ENCODE assay signal across 1 cellular context in the genomic region with DNA sequence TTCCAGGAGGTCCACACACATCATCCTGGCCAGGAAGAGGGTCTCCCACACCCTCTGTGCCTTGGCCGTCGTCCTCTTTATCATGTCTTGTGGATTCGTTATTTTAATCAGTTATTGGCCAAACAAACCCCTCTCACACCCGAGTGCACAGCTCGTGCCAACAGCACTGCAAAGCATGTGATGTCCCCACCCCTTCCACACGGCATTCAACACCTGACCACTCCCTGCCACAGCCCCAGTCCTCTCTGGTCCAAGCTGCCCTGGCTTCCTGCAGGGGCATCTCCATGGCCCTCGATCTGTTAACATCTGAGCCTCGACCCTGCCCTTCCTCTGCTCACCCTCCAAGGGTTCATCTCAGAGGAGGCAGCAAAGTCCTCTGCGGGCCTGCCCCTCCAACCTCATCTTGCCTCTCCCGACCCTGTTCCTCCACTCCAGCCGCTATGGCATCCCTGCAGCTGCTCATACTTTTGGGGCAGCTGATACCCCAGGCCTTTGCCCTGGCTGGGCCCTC.
TF ChIP-seq lines count a peak whose summit lies in the region.

No MANE protein-coding gene starts in this region.

TF ChIP-seq in IMR-90, 13 proteins besides CTCF, POLR2A, EP300 and RAD21 (continued from another document):
- TF ChIP-seq USF2 (IDR thresholded peaks at IDR 0.05; ENCODE audit: low read depth, low read length) (no peak), ELK1 (IDR thresholded peaks at IDR 0.05; ENCODE audit: borderline replicate concordance, low read depth, low read length) (no peak), MAFK (IDR thresholded peaks at IDR 0.05; ENCODE audit: low read depth, low read length) (no peak)
